Comparison of ENCODE assay signal across 1 cellular context in genomic region chr17:17749921-17750320, GRCh38.
TF ChIP-seq lines count a peak whose summit lies in the region.

No MANE protein-coding gene starts in this region.

TF ChIP-seq in HEK293, 187 proteins besides CTCF, POLR2A, EP300 and RAD21 (continued from another document):
- TF ChIP-seq, protein P1, sequence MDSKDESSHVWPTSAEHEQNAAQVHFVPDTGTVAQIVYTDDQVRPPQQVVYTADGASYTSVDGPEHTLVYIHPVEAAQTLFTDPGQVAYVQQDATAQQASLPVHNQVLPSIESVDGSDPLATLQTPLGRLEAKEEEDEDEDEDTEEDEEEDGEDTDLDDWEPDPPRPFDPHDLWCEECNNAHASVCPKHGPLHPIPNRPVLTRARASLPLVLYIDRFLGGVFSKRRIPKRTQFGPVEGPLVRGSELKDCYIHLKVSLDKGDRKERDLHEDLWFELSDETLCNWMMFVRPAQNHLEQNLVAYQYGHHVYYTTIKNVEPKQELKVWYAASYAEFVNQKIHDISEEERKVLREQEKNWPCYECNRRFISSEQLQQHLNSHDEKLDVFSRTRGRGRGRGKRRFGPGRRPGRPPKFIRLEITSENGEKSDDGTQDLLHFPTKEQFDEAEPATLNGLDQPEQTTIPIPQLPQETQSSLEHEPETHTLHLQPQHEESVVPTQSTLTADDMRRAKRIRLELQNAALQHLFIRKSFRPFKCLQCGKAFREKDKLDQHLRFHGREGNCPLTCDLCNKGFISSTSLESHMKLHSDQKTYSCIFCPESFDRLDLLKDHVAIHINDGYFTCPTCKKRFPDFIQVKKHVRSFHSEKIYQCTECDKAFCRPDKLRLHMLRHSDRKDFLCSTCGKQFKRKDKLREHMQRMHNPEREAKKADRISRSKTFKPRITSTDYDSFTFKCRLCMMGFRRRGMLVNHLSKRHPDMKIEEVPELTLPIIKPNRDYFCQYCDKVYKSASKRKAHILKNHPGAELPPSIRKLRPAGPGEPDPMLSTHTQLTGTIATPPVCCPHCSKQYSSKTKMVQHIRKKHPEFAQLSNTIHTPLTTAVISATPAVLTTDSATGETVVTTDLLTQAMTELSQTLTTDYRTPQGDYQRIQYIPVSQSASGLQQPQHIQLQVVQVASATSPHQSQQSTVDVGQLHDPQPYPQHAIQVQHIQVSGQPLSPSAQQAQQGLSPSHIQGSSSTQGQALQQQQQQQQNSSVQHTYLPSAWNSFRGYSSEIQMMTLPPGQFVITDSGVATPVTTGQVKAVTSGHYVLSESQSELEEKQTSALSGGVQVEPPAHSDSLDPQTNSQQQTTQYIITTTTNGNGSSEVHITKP (tag by site-specific recombination; IDR thresholded peaks at IDR 0.05) = peak; percentile 98
- TF ChIP-seq SP3 (tag by site-specific recombination; IDR thresholded peaks at IDR 0.05) (peak; percentile 54), SALL2 (tag by site-specific recombination; IDR thresholded peaks at IDR 0.05; ENCODE audit: borderline replicate concordance) (no peak), TSHZ1 (tag by site-specific recombination; IDR thresholded peaks at IDR 0.05; ENCODE audit: borderline replicate concordance) (no peak), REPIN1 (tag by site-specific recombination; IDR thresholded peaks at IDR 0.05; ENCODE audit: low read depth) (no peak), GLIS1 (tag by site-specific recombination; IDR thresholded peaks at IDR 0.05) (no peak), ZBTB17 (tag by site-specific recombination; IDR thresholded peaks at IDR 0.05) (peak; percentile 54), MZF1 (tag by site-specific recombination; IDR thresholded peaks at IDR 0.05; ENCODE audit: borderline replicate concordance) (no peak), ZSCAN23 (tag by site-specific recombination; IDR thresholded peaks at IDR 0.05) (no peak), ZNF777 (tag by site-specific recombination; IDR thresholded peaks at IDR 0.05; ENCODE audit: borderline replicate concordance) (no peak), ZNF580 (tag by site-specific recombination; IDR thresholded peaks at IDR 0.05) (no peak), ZNF501 (tag by site-specific recombination; IDR thresholded peaks at IDR 0.05) (no peak), ZBTB8A (tag by site-specific recombination; IDR thresholded peaks at IDR 0.05) (no peak), ZNF155 (tag by site-specific recombination; IDR thresholded peaks at IDR 0.05) (no peak), ZNF488 (tag by site-specific recombination; IDR thresholded peaks at IDR 0.05) (no peak), SCRT1 (tag by site-specific recombination; IDR thresholded peaks at IDR 0.05; ENCODE audit: borderline replicate concordance) (no peak), ZFP69B (tag by site-specific recombination; IDR thresholded peaks at IDR 0.05) (0 out of 2 replicates have a peak, but pooled peaks have one; percentile 34), ZNF214 (tag by site-specific recombination; IDR thresholded peaks at IDR 0.05; ENCODE audit: borderline replicate concordance) (no peak), ZNF133 (tag by site-specific recombination; IDR thresholded peaks at IDR 0.05) (no peak), ZXDB (tag by site-specific recombination; IDR thresholded peaks at IDR 0.05) (no peak), ZNF350 (tag by site-specific recombination; IDR thresholded peaks at IDR 0.05) (no peak), ZNF692 (tag by site-specific recombination; IDR thresholded peaks at IDR 0.05) (peak; percentile 61; the same call in 1 of the 2 replicates), YY2 (tag by site-specific recombination; IDR thresholded peaks at IDR 0.05) (peak; percentile 43; the same call in 1 of the 2 replicates), ZNF335 (tag by site-specific recombination; conservative IDR thresholded peaks at IDR 0.05) (peak; percentile 86), ZNF521 (tag by site-specific recombination; IDR thresholded peaks at IDR 0.05) (no peak), ZNF529 (tag by site-specific recombination; IDR thresholded peaks at IDR 0.05; ENCODE audit: insufficient replicate concordance) (no peak), FEZF1 (tag by site-specific recombination; IDR thresholded peaks at IDR 0.05) (no peak), ZNF510 (tag by site-specific recombination; IDR thresholded peaks at IDR 0.05; ENCODE audit: insufficient replicate concordance) (no peak), ZNF585B (tag by site-specific recombination; IDR thresholded peaks at IDR 0.05) (no peak), ZNF138 (tag by site-specific recombination; IDR thresholded peaks at IDR 0.05; ENCODE audit: borderline replicate concordance) (no peak), ZNF555 (tag by site-specific recombination; conservative IDR thresholded peaks at IDR 0.05) (no peak), ZNF10 (tag by site-specific recombination; IDR thresholded peaks at IDR 0.05) (no peak), ZNF157 (tag by site-specific recombination; IDR thresholded peaks at IDR 0.05) (no peak), ZBTB20 (tag by site-specific recombination; IDR thresholded peaks at IDR 0.05) (peak; percentile 63; the same call in 1 of the 2 replicates), MYNN (tag by site-specific recombination; IDR thresholded peaks at IDR 0.05; ENCODE audit: borderline replicate concordance) (no peak), ZNF23 (tag by site-specific recombination; IDR thresholded peaks at IDR 0.05; ENCODE audit: borderline replicate concordance) (no peak), ZNF433 (tag by site-specific recombination; IDR thresholded peaks at IDR 0.05; ENCODE audit: low read depth) (no peak), SP2 (tag by site-specific recombination; IDR thresholded peaks at IDR 0.05) (peak; percentile 64)
- TF ChIP-seq, protein P2, sequence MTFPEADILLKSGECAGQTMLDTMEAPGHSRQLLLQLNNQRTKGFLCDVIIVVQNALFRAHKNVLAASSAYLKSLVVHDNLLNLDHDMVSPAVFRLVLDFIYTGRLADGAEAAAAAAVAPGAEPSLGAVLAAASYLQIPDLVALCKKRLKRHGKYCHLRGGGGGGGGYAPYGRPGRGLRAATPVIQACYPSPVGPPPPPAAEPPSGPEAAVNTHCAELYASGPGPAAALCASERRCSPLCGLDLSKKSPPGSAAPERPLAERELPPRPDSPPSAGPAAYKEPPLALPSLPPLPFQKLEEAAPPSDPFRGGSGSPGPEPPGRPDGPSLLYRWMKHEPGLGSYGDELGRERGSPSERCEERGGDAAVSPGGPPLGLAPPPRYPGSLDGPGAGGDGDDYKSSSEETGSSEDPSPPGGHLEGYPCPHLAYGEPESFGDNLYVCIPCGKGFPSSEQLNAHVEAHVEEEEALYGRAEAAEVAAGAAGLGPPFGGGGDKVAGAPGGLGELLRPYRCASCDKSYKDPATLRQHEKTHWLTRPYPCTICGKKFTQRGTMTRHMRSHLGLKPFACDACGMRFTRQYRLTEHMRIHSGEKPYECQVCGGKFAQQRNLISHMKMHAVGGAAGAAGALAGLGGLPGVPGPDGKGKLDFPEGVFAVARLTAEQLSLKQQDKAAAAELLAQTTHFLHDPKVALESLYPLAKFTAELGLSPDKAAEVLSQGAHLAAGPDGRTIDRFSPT (tag by site-specific recombination; IDR thresholded peaks at IDR 0.05) = no peak
- TF ChIP-seq, protein P3, sequence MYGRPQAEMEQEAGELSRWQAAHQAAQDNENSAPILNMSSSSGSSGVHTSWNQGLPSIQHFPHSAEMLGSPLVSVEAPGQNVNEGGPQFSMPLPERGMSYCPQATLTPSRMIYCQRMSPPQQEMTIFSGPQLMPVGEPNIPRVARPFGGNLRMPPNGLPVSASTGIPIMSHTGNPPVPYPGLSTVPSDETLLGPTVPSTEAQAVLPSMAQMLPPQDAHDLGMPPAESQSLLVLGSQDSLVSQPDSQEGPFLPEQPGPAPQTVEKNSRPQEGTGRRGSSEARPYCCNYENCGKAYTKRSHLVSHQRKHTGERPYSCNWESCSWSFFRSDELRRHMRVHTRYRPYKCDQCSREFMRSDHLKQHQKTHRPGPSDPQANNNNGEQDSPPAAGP (tag by site-specific recombination; IDR thresholded peaks at IDR 0.05) = peak; percentile 63; the same call in 1 of the 2 replicates
- TF ChIP-seq, protein P4, sequence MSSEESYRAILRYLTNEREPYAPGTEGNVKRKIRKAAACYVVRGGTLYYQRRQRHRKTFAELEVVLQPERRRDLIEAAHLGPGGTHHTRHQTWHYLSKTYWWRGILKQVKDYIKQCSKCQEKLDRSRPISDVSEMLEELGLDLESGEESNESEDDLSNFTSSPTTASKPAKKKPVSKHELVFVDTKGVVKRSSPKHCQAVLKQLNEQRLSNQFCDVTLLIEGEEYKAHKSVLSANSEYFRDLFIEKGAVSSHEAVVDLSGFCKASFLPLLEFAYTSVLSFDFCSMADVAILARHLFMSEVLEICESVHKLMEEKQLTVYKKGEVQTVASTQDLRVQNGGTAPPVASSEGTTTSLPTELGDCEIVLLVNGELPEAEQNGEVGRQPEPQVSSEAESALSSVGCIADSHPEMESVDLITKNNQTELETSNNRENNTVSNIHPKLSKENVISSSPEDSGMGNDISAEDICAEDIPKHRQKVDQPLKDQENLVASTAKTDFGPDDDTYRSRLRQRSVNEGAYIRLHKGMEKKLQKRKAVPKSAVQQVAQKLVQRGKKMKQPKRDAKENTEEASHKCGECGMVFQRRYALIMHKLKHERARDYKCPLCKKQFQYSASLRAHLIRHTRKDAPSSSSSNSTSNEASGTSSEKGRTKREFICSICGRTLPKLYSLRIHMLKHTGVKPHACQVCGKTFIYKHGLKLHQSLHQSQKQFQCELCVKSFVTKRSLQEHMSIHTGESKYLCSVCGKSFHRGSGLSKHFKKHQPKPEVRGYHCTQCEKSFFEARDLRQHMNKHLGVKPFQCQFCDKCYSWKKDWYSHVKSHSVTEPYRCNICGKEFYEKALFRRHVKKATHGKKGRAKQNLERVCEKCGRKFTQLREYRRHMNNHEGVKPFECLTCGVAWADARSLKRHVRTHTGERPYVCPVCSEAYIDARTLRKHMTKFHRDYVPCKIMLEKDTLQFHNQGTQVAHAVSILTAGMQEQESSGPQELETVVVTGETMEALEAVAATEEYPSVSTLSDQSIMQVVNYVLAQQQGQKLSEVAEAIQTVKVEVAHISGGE (tag by site-specific recombination; conservative IDR thresholded peaks at IDR 0.05; ENCODE audit: low read depth) = no peak
